Comparison of ENCODE assay signal across 15 cellular contexts in genomic region chr2:49715597-49715996, GRCh38.
A peak's percentile ranks its signal among the peaks of the same experiment; 100 is the strongest.
DNase-seq lines count a peak whose midpoint lies in the region; TF ChIP-seq lines count a peak whose summit lies in the region.
"Had no signal": no experiment of that assay in that cellular context is flagged by ENCODE, and none has a peak within 500 bp of the region (broad histone marks: within the 10 kb centered on the region; RNA-seq: fewer than 3 reads in every experiment).

No MANE protein-coding gene starts in this region.

- no peak overlapping the region for H3K27ac Mint-ChIP-seq in Caco-2 (ENCODE audit: unreplicated experiment)
- H3K27ac Mint-ChIP-seq: B cell; CD4-positive, CD25-positive, alpha-beta regulatory T cell; GM23338; HFFc6 had no signal

- no peak overlapping the region for H2BK5ac ChIP-seq in neuronal stem cell (ENCODE audit: low read length)

- H2BK120ac ChIP-seq in neuronal stem cell (ENCODE audit: low read depth, low read length): no peak overlapping the region

- no peak overlapping the region for H3K27ac ChIP-seq in neuronal stem cell (replicated peaks; ENCODE audit: low read length)
- H3K27ac ChIP-seq: BLaER1 treated with 17β-estradiol and CSF1 and Interleukin-3, amounts not matched to agents 10 nM and 100 nM; HL-60 had no signal

- H3K9me3 ChIP-seq in neuronal stem cell (replicated peaks in 1 of 2; ENCODE audit: control insufficient read depth in 2 of 2, insufficient read depth in 1 of 2, low read depth in 1 of 2, low read length in 2 of 2) (peaks cover 0 to 5% of the 10 kb centered on the region in 2 donors), Caco-2 (no peaks in the 10 kb centered on the region)
- H3K9me3 ChIP-seq: BLaER1 treated with 17β-estradiol and CSF1 and Interleukin-3, amounts not matched to agents 10 nM and 100 nM had no signal

- H3K9me3 Mint-ChIP-seq in Caco-2 (ENCODE audit: unreplicated experiment): no peaks in the 10 kb centered on the region
- H3K9me3 Mint-ChIP-seq: GM23338 had no signal

- no peak overlapping the region for H3K4me3 Mint-ChIP-seq in Caco-2 (ENCODE audit: unreplicated experiment)
- H3K4me3 Mint-ChIP-seq: B cell; CD4-positive, CD25-positive, alpha-beta regulatory T cell; CD8-positive, alpha-beta memory T cell; GM23338; HFFc6 had no signal

- POLR2A ChIA-PET in Caco-2 (lab: Charles Lee): no interaction called here

- WGBS in neuronal stem cell (ENCODE audit: extremely low coverage in 2 of 2, insufficient read length in 2 of 2, insufficient replicate concordance in 1 of 2), 2 donors: no CpG with 5 or more reads among the region's 4 CpGs

- peak overlapping the region; percentile 53 for H2AFZ ChIP-seq in neuronal stem cell (ENCODE audit: low read length)
- H2AFZ ChIP-seq: GM23338 had no signal

- H3K27me3 Mint-ChIP-seq in Caco-2 (ENCODE audit: insufficient read depth, unreplicated experiment): peaks cover 9% of the 10 kb centered on the region
- H3K27me3 Mint-ChIP-seq: B cell; CD4-positive, CD25-positive, alpha-beta regulatory T cell; CD8-positive, alpha-beta memory T cell had no signal

- H3K36me3 ChIP-seq in neuronal stem cell (replicated peaks in 1 of 2; ENCODE audit: control insufficient read depth in 2 of 2, insufficient read depth in 2 of 2, low read length in 2 of 2) (no peaks in the 10 kb centered on the region), Caco-2 (ENCODE audit: control insufficient read depth, insufficient read depth, low read length) (no peaks in the 10 kb centered on the region)
- H3K36me3 ChIP-seq: BLaER1 treated with 17β-estradiol and CSF1 and Interleukin-3, amounts not matched to agents 10 nM and 100 nM had no signal

- H3K36me3 Mint-ChIP-seq in Caco-2 (ENCODE audit: insufficient read depth, unreplicated experiment): no peaks in the 10 kb centered on the region
- H3K36me3 Mint-ChIP-seq: CD4-positive, CD25-positive, alpha-beta regulatory T cell; CD8-positive, alpha-beta memory T cell had no signal

- BruUV-seq in Caco-2 (replicated peaks; lab: Mats Ljungman, UMichigan): no TSS peak

- H4K91ac ChIP-seq in neuronal stem cell (ENCODE audit: low read depth, low read length, poor library complexity): no peak overlapping the region

- no peaks in the 10 kb centered on the region for H3K27me3 ChIP-seq in neuronal stem cell (ENCODE audit: control insufficient read depth in 3 of 3, insufficient read depth in 3 of 3, low read depth in 1 of 3, low read length in 3 of 3)
- H3K27me3 ChIP-seq in Caco-2 (replicated peaks; ENCODE audit: control insufficient read depth, insufficient read depth, low read length): no peaks in the 10 kb centered on the region
- H3K27me3 ChIP-seq: BLaER1 treated with 17β-estradiol and CSF1 and Interleukin-3, amounts not matched to agents 10 nM and 100 nM had no signal

- no peak overlapping the region for H3K9ac ChIP-seq in neuronal stem cell (ENCODE audit: low read depth, low read length, poor library complexity)
- H3K9ac ChIP-seq: BLaER1 treated with 17β-estradiol and CSF1 and Interleukin-3, amounts not matched to agents 10 nM and 100 nM had no signal

- no peak for TF ChIP-seq CTCF in Caco-2 (IDR thresholded peaks at IDR 0.05; ENCODE audit: insufficient read depth in 1 of 2, low read depth in 1 of 2, low read length in 1 of 2, severe bottlenecking in 1 of 2, unreplicated experiment in 1 of 2)

- no peak overlapping the region for H3K4me2 ChIP-seq in neuronal stem cell (ENCODE audit: insufficient read depth, low read length, poor library complexity, severe bottlenecking)
- H3K4me2 ChIP-seq: BLaER1 treated with 17β-estradiol and CSF1 and Interleukin-3, amounts not matched to agents 10 nM and 100 nM; GM23338 had no signal

- CTCF ChIA-PET in Caco-2 (lab: Charles Lee): no interaction called here

- H3K4me3 ChIP-seq in neuronal stem cell (ENCODE audit: low read length in 2 of 2) (no peak overlapping the region), Caco-2 (ENCODE audit: low read depth, low read length) (no peak overlapping the region)
- H3K4me3 ChIP-seq: BLaER1 treated with 17β-estradiol and CSF1 and Interleukin-3, amounts not matched to agents 10 nM and 100 nM; GM23338 had no signal

- H3K14ac ChIP-seq in neuronal stem cell (ENCODE audit: low read length): no peak overlapping the region

- DNase-seq in NCI-H1417 (lab: John Stamatoyannopoulos, UW) (peak in 2 of 3 experiments; percentile 13 to 41), NCI-H1417 treated with DMSO at 0.1 percent for 48 hours (lab: John Stamatoyannopoulos, UW) (no peak), NCI-H69 (lab: John Stamatoyannopoulos, UW) (peak; percentile 6), neuronal stem cell (ENCODE audit: low spot score) (no peak), C1 segment of cervical spinal cord (lab: John Stamatoyannopoulos, UW) (no peak), Caco-2 (no peak)
- DNase-seq: CD4-positive, CD25-positive, alpha-beta regulatory T cell; CD8-positive, alpha-beta memory T cell; COR-L47; H7; HFFc6 had no signal

- H4K8ac ChIP-seq in neuronal stem cell (ENCODE audit: low read depth, low read length): no peak overlapping the region

- no peaks in the 10 kb centered on the region for H3K4me1 ChIP-seq in neuronal stem cell (ENCODE audit: control insufficient read depth in 2 of 2, insufficient read depth in 1 of 2, low read depth in 1 of 2, low read length in 2 of 2)
- no peaks in the 10 kb centered on the region for H3K4me1 ChIP-seq in Caco-2
- H3K4me1 ChIP-seq: BLaER1 treated with 17β-estradiol and CSF1 and Interleukin-3, amounts not matched to agents 10 nM and 100 nM had no signal

- H2BK12ac ChIP-seq in neuronal stem cell (ENCODE audit: low read length): no peak overlapping the region

- H3K23ac ChIP-seq in neuronal stem cell (ENCODE audit: low read depth, low read length, poor library complexity): no peak overlapping the region

- H2AK5ac ChIP-seq in neuronal stem cell (ENCODE audit: low read depth, low read length): no peak overlapping the region

- no peak overlapping the region for H2BK15ac ChIP-seq in neuronal stem cell (ENCODE audit: low read length)

- H3K4ac ChIP-seq in neuronal stem cell (ENCODE audit: low read length): no peak overlapping the region

- no peaks in the 10 kb centered on the region for H3K79me1 ChIP-seq in neuronal stem cell (ENCODE audit: low read depth, low read length)

- intact Hi-C loops in Caco-2 (cut with micrococcal nuclease; ENCODE audit: unreplicated experiment): no loop called here

- no peaks in the 10 kb centered on the region for H3K4me1 Mint-ChIP-seq in Caco-2 (ENCODE audit: low read depth, unreplicated experiment)
- H3K4me1 Mint-ChIP-seq: B cell; CD4-positive, CD25-positive, alpha-beta regulatory T cell; CD8-positive, alpha-beta memory T cell; GM23338 had no signal

- H3K18ac ChIP-seq in neuronal stem cell (ENCODE audit: low read length): no peak overlapping the region

Comparison
In these comparisons a context has a peak if more than half of its experiments do, and no peak if none do; other contexts are left out.
1. DNase-seq: peak in NCI-H1417 (2 of 3) and NCI-H69 (single experiment); none in NCI-H1417 treated with DMSO at 0.1 percent for 48 hours (single experiment), neuronal stem cell (single experiment), C1 segment of cervical spinal cord (0 of 14) and Caco-2 (0 of 2).